ENCODE assay signal across 12 cellular contexts in the genomic region with DNA sequence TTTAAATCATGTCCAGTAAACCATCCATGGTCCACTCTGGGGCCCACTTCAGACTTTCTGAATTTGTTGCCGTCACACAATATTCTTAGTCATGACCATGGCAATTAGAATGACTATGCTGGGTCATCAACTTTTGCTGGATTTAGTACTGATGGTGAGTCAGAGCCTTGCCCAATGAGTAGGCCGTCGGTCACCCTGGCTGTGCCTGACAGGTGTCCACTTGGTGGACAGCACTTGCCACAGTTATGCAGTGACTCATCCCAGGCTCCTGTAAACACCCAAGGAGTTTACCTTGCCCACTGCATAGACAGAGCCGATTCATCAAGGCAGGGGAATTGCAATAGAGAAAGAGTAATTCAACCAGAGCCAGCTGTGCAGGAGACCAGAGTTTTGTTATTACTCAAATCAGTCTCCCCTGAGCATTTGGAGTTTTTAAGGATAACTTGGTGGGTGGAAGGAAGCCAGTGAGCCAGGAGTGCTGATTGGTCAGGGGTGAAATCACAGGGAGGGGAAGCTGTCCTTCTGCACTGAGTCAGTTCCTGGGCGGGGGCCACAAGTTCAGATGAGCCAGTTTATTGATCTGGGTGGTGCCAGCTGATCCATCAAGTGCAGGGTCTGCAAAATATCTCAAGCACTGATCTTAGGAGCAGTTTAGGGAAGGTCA.
DNase-seq lines count a peak whose midpoint lies in the region; ATAC-seq and TF ChIP-seq lines count a peak whose summit lies in the region.
"Had no signal": no experiment of that assay in that cellular context is flagged by ENCODE, and none has a peak within 500 bp of the region (broad histone marks: within the 10 kb centered on the region; RNA-seq: fewer than 3 reads in every experiment).

No MANE protein-coding gene starts in this region.

- H3K79me2 ChIP-seq in SK-N-SH (ENCODE audit: insufficient read depth) (no peaks in the 10 kb centered on the region), hepatocyte (no peaks in the 10 kb centered on the region)

- ATAC-seq in SK-N-SH treated with all-trans-retinoic acid at 6 μM for 48 hours (no peak), upper lobe of right lung (peak; percentile 48), GM18861 (IDR thresholded peaks at IDR 0.05; ENCODE audit: unreplicated experiment) (no peak)
- ATAC-seq: activated naive CD8-positive, alpha-beta T cell treated with anti-CD3 and anti-CD28 coated beads, Interleukin-2, amount 50 U/mL, for 24 hours had no signal

- intact Hi-C loops in upper lobe of right lung (cut with DNase I), result no loop called here
- intact Hi-C loops in CD4-positive, alpha-beta memory T cell (cut with micrococcal nuclease), result no loop called here

- CTCF ChIA-PET in SK-N-SH (lab: Yijun Ruan, JAX), result no interaction called here
- CTCF ChIA-PET in CD4-positive, alpha-beta memory T cell (lab: Charles Lee; ENCODE audit: partially characterized antibody), result no interaction called here

- 25% methylated on average over 4 of the region's 5 CpGs for WGBS in SK-N-SH (ENCODE audit: low lambda C conversion rate)
- WGBS in hepatocyte (ENCODE audit: low lambda C conversion rate, missing lambda C conversion rate), result 68% methylated on average over 5 of the region's 5 CpGs

- H3K36me3 ChIP-seq in SK-N-SH (replicated peaks in 1 of 2; ENCODE audit: control insufficient read depth in 1 of 2, insufficient read depth in 2 of 2, low read length in 1 of 2) (no peaks in the 10 kb centered on the region), adipocyte (ENCODE audit: control insufficient read depth, insufficient read depth, low read length, severe bottlenecking) (no peaks in the 10 kb centered on the region), hepatocyte (replicated peaks; ENCODE audit: insufficient read depth, low read depth) (no peaks in the 10 kb centered on the region), upper lobe of right lung (no peaks in the 10 kb centered on the region)
- H3K36me3 ChIP-seq in CD4-positive, alpha-beta memory T cell (ENCODE audit: insufficient read depth, low read length), result no peaks in the 10 kb centered on the region

- no peak for TF ChIP-seq EP300 in SK-N-SH (IDR thresholded peaks at IDR 0.05; ENCODE audit: borderline replicate concordance in 1 of 2, low read depth in 1 of 2, low read length in 1 of 2)

- H3K4me3 ChIP-seq in SK-N-SH (ENCODE audit: low read depth in 2 of 2, low read length in 1 of 2) (no peak overlapping the region), adipocyte (ENCODE audit: low read length) (no peak overlapping the region), hepatocyte (no peak overlapping the region), upper lobe of right lung (no peak overlapping the region)
- no peak overlapping the region for H3K4me3 ChIP-seq in CD4-positive, alpha-beta memory T cell (ENCODE audit: low read length in 2 of 2)

- peaks cover 4 to 6% of the 10 kb centered on the region in 2 donors for H3K27me3 Mint-ChIP-seq in CD4-positive, alpha-beta memory T cell
- H3K27me3 Mint-ChIP-seq: activated naive CD8-positive, alpha-beta T cell treated with anti-CD3 and anti-CD28 coated beads, Interleukin-2, amount 50 U/mL, for 24 hours had no signal

- H3K9me3 Mint-ChIP-seq in CD4-positive, alpha-beta memory T cell, result peaks cover 2 to 43% (median 29%) of the 10 kb centered on the region in 8 donors

- TF ChIP-seq CTCF in SK-N-SH (IDR thresholded peaks at IDR 0.05), result no peak
- TF ChIP-seq CTCF in hepatocyte (IDR thresholded peaks at IDR 0.05; ENCODE audit: poor library complexity), result no peak
- no peak for TF ChIP-seq CTCF in upper lobe of right lung (IDR thresholded peaks at IDR 0.05)

- H3K4me2 ChIP-seq in SK-N-SH (no peak overlapping the region), hepatocyte (no peak overlapping the region)

- H3K27me3 ChIP-seq in SK-N-SH (ENCODE audit: insufficient read depth), result no peaks in the 10 kb centered on the region
- H3K27me3 ChIP-seq in adipocyte (replicated peaks; ENCODE audit: control insufficient read depth, insufficient read depth, low read length), result no peaks in the 10 kb centered on the region
- H3K27me3 ChIP-seq in hepatocyte, result no peaks in the 10 kb centered on the region
- no peaks in the 10 kb centered on the region for H3K27me3 ChIP-seq in upper lobe of right lung
- H3K27me3 ChIP-seq in CD4-positive, alpha-beta memory T cell (ENCODE audit: insufficient read depth, low read length), result no peaks in the 10 kb centered on the region

- H2AFZ ChIP-seq in SK-N-SH (ENCODE audit: low read depth) (no peak overlapping the region), hepatocyte (no peak overlapping the region)

- H3K9me2 ChIP-seq in SK-N-SH, result no peaks in the 10 kb centered on the region
- H3K9me2 ChIP-seq in hepatocyte (replicated peaks; ENCODE audit: insufficient read depth), result no peaks in the 10 kb centered on the region

- POLR2A ChIA-PET in SK-N-SH (lab: Yijun Ruan, JAX), result no interaction called here
- POLR2A ChIA-PET in CD4-positive, alpha-beta memory T cell (lab: Charles Lee; ENCODE audit: partially characterized antibody), result no interaction called here

- no peak for TF ChIP-seq RAD21 in SK-N-SH (IDR thresholded peaks at IDR 0.05; ENCODE audit: low read length)

- H3K9ac ChIP-seq in SK-N-SH (no peak overlapping the region), adipocyte (ENCODE audit: low read length) (no peak overlapping the region)

- H3K36me3 Mint-ChIP-seq in CD4-positive, alpha-beta memory T cell, result peaks cover 0 to 5% of the 10 kb centered on the region in 2 donors

- no peaks in the 10 kb centered on the region for H3F3A ChIP-seq in SK-N-SH (replicated peaks; ENCODE audit: insufficient read depth)

- DNase-seq in SK-N-SH (no peak), adipocyte (ENCODE audit: low read depth) (peak; percentile 56), hepatocyte (ENCODE audit: low spot score) (peak; percentile 65), upper lobe of right lung (no peak), HCEC 1CT (no peak)
- DNase-seq in CD4-positive, alpha-beta memory T cell, result no peak
- DNase-seq: activated CD8-positive, alpha-beta memory T cell treated with anti-CD3 and anti-CD28 coated beads for 24 hours; activated naive CD8-positive, alpha-beta T cell treated with anti-CD3 and anti-CD28 coated beads, Interleukin-2, amount 50 U/mL, for 24 hours; foreskin melanocyte; NCI-H446 treated with DMSO at 0.1 percent for 48 hours had no signal

- H3K4me1 ChIP-seq in SK-N-SH (ENCODE audit: control insufficient read depth in 1 of 2, insufficient read depth in 2 of 2, low read depth in 1 of 2, low read length in 1 of 2) (peaks cover 0 to 6% of the 10 kb centered on the region in 2 experiments; a peak in 1 of 4 replicates), adipocyte (ENCODE audit: control insufficient read depth, insufficient read depth, low read length) (peaks cover 17% of the 10 kb centered on the region), hepatocyte (ENCODE audit: insufficient read depth) (no peaks in the 10 kb centered on the region), upper lobe of right lung (no peaks in the 10 kb centered on the region)
- no peaks in the 10 kb centered on the region for H3K4me1 ChIP-seq in CD4-positive, alpha-beta memory T cell (ENCODE audit: insufficient read depth, low read length)

- H3K27ac ChIP-seq in SK-N-SH (ENCODE audit: low read depth in 2 of 2, low read length in 1 of 2), result no peak overlapping the region
- H3K27ac ChIP-seq in hepatocyte, result no peak overlapping the region
- no peak overlapping the region for H3K27ac ChIP-seq in upper lobe of right lung
- H3K27ac ChIP-seq in CD4-positive, alpha-beta memory T cell (ENCODE audit: low read depth, low read length), result no peak overlapping the region

- H4K20me1 ChIP-seq in SK-N-SH (ENCODE audit: insufficient read depth) (no peaks in the 10 kb centered on the region), hepatocyte (ENCODE audit: insufficient read depth, poor library complexity, severe bottlenecking) (no peaks in the 10 kb centered on the region)

- H3K4me1 Mint-ChIP-seq in CD4-positive, alpha-beta memory T cell, result no peaks in the 10 kb centered on the region
- H3K4me1 Mint-ChIP-seq: activated naive CD8-positive, alpha-beta T cell treated with anti-CD3 and anti-CD28 coated beads, Interleukin-2, amount 50 U/mL, for 24 hours had no signal

- H3K4me3 Mint-ChIP-seq in CD4-positive, alpha-beta memory T cell, result no peak overlapping the region
- H3K4me3 Mint-ChIP-seq: activated naive CD8-positive, alpha-beta T cell treated with anti-CD3 and anti-CD28 coated beads, Interleukin-2, amount 50 U/mL, for 24 hours had no signal

- no peak overlapping the region for H3K27ac Mint-ChIP-seq in CD4-positive, alpha-beta memory T cell
- H3K27ac Mint-ChIP-seq: activated naive CD8-positive, alpha-beta T cell treated with anti-CD3 and anti-CD28 coated beads, Interleukin-2, amount 50 U/mL, for 24 hours had no signal

- H3K9me3 ChIP-seq in SK-N-SH, result no peaks in the 10 kb centered on the region
- peaks cover 27% of the 10 kb centered on the region for H3K9me3 ChIP-seq in adipocyte (ENCODE audit: control insufficient read depth, low read length)
- H3K9me3 ChIP-seq in hepatocyte (ENCODE audit: low read depth), result peaks cover 3% of the 10 kb centered on the region
- H3K9me3 ChIP-seq in upper lobe of right lung, result peaks cover 13% of the 10 kb centered on the region
- H3K9me3 ChIP-seq in CD4-positive, alpha-beta memory T cell (ENCODE audit: control insufficient read depth in 1 of 2, low read length in 2 of 2), result peaks cover 0 to 21% of the 10 kb centered on the region in 2 donors

TF ChIP-seq in SK-N-SH, 30 proteins besides CTCF, POLR2A, EP300 and RAD21 (continues in another document):
- TF ChIP-seq, protein P1, sequence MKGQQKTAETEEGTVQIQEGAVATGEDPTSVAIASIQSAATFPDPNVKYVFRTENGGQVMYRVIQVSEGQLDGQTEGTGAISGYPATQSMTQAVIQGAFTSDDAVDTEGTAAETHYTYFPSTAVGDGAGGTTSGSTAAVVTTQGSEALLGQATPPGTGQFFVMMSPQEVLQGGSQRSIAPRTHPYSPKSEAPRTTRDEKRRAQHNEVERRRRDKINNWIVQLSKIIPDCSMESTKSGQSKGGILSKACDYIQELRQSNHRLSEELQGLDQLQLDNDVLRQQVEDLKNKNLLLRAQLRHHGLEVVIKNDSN (IDR thresholded peaks at IDR 0.05; ENCODE audit: borderline replicate concordance, low read depth), result no peak

TF ChIP-seq in SK-N-SH treated with all-trans-retinoic acid at 6 μM for 48 hours, 23 proteins besides CTCF, POLR2A, EP300 and RAD21:
- TF ChIP-seq, protein P2, sequence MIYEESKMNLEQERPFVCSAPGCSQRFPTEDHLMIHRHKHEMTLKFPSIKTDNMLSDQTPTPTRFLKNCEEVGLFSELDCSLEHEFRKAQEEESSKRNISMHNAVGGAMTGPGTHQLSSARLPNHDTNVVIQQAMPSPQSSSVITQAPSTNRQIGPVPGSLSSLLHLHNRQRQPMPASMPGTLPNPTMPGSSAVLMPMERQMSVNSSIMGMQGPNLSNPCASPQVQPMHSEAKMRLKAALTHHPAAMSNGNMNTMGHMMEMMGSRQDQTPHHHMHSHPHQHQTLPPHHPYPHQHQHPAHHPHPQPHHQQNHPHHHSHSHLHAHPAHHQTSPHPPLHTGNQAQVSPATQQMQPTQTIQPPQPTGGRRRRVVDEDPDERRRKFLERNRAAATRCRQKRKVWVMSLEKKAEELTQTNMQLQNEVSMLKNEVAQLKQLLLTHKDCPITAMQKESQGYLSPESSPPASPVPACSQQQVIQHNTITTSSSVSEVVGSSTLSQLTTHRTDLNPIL (CRISPR knock-in tag; IDR thresholded peaks at IDR 0.05; ENCODE audit: low read depth), result no peak
- TF ChIP-seq ZNF70 (CRISPR knock-in tag; IDR thresholded peaks at IDR 0.05), result no peak
- no peak for TF ChIP-seq RARB (CRISPR knock-in tag; IDR thresholded peaks at IDR 0.05)
- no peak for TF ChIP-seq ZFP3 (CRISPR knock-in tag; IDR thresholded peaks at IDR 0.05)

Comparison
In these comparisons a context has a peak if more than half of its experiments do, and no peak if none do; other contexts are left out.
1. DNase-seq: peak in adipocyte (single experiment) and hepatocyte (single experiment); none in SK-N-SH (single experiment), upper lobe of right lung (single experiment), HCEC 1CT (single experiment) and CD4-positive, alpha-beta memory T cell (0 of 5).